21 cellular contexts compared by ENCODE assay signal in genomic region chr20:3326779-3327521, GRCh38.
"Had no signal": no experiment of that assay in that cellular context is flagged by ENCODE, and none has a peak within 500 bp of the region (broad histone marks: within the 10 kb centered on the region; RNA-seq: fewer than 3 reads in every experiment).

No MANE protein-coding gene starts in this region.

- H3K27me3 ChIP-seq: colonic mucosa, hepatocyte, tibial nerve, vagina had no signal

- H3K9me3 ChIP-seq: colonic mucosa, prostate gland, tibial nerve, vagina had no signal

- H3K27ac ChIP-seq: colonic mucosa, hepatocyte, tibial nerve, vagina, VCaP had no signal

- H3K4me1 ChIP-seq: colonic mucosa, prostate gland, tibial nerve had no signal

- H3K36me3 ChIP-seq: colonic mucosa, prostate gland had no signal

- H3K4me3 ChIP-seq: colonic mucosa, hepatocyte, prostate gland, tibial nerve, vagina had no signal

- ATAC-seq: left colon; SK-N-SH treated with all-trans-retinoic acid at 6 μM for 48 hours; stimulated activated naive CD8-positive, alpha-beta T cell treated with anti-CD3 and anti-CD28 coated beads, Interleukin-15, Interleukin-2, amounts not matched to agents 100 U/mL and 50 U/mL, for 24 hours; T-cell had no signal

- DNase-seq: activated CD4-positive, alpha-beta T cell treated with anti-CD3 and anti-CD28 coated beads, Interleukin-2, amount 50 U/mL, for 4 hours; activated CD4-positive, CD25-positive, alpha-beta regulatory T cell treated with anti-CD3 and anti-CD28 coated beads, Interleukin-2, amount 50 U/mL, for 72 hours; activated naive CD4-positive, alpha-beta T cell; activated naive CD8-positive, alpha-beta T cell treated with anti-CD3 and anti-CD28 coated beads for 36 hours; activated T-cell treated with anti-CD3 and anti-CD28 coated beads for 4 hours; amniotic stem cell; central memory CD4-positive, alpha-beta T cell; colonic mucosa; left colon; right cardiac atrium; stimulated activated CD4-positive, alpha-beta T cell treated with anti-CD3 and anti-CD28 coated beads, Interleukin-2, amount 100 ng/mL, for 24 hours; stimulated activated naive CD8-positive, alpha-beta T cell treated with anti-CD3 and anti-CD28 coated beads, Interleukin-15, Interleukin-2, amounts not matched to agents 100 U/mL and 50 U/mL, for 24 hours; substantia nigra; T-cell; T1000 had no signal
